In genomic region chr10:117615649-117616048, GRCh38 we compare ENCODE assay signal across 17 cellular contexts.
DNase-seq lines count a peak whose midpoint lies in the region; ATAC-seq and TF ChIP-seq lines count a peak whose summit lies in the region.
"Had no signal": no experiment of that assay in that cellular context is flagged by ENCODE, and none has a peak within 500 bp of the region (broad histone marks: within the 10 kb centered on the region; RNA-seq: fewer than 3 reads in every experiment).

No MANE protein-coding gene starts in this region.

- no peaks in the 10 kb centered on the region for H3K4me1 ChIP-seq in GM23338 (ENCODE audit: insufficient read depth)
- H3K4me1 ChIP-seq: BLaER1 treated with 17β-estradiol and CSF1 and Interleukin-3, amounts not matched to agents 10 nM and 100 nM had no signal

- DNase-seq in GM23338 (ENCODE audit: low spot score): no peak
- DNase-seq in NCI-H69 (lab: John Stamatoyannopoulos, UW): peak; percentile 83
- peak; percentile 64 for DNase-seq in osteocyte (ENCODE audit: extremely low spot score, unreplicated experiment)
- DNase-seq in H7: no peak
- no peak for DNase-seq in SW 1271 (lab: John Stamatoyannopoulos, UW)
- DNase-seq in SIG-M5 (lab: John Stamatoyannopoulos, UW): no peak
- DNase-seq: CD8-positive, alpha-beta T cell; DMS79; GOT3; Karpas-422; NCI-H2107; NCI-H446; NCI-H748 treated with DMSO at 0.1 percent for 48 hours; SHP77 treated with DMSO at 0.1 percent for 48 hours had no signal

- H3K27me3 Mint-ChIP-seq in GM23338 (ENCODE audit: insufficient read depth, low read depth, poor library complexity) (peaks cover 1% of the 10 kb centered on the region), osteocyte (ENCODE audit: unreplicated experiment) (peaks cover 10% of the 10 kb centered on the region)

- H3K27me3 ChIP-seq in GM23338 (ENCODE audit: insufficient read depth) (no peaks in the 10 kb centered on the region), H7 (ENCODE audit: control insufficient read depth, insufficient read depth, low read length) (no peaks in the 10 kb centered on the region)
- H3K27me3 ChIP-seq: BLaER1 treated with 17β-estradiol and CSF1 and Interleukin-3, amounts not matched to agents 10 nM and 100 nM had no signal

- H3K36me3 Mint-ChIP-seq in GM23338 (ENCODE audit: low read depth) (no peaks in the 10 kb centered on the region; the same call in 2 of the 3 replicates), osteocyte (ENCODE audit: unreplicated experiment) (no peaks in the 10 kb centered on the region)
- H3K36me3 Mint-ChIP-seq: CD8-positive, alpha-beta T cell; IgD-negative memory B cell had no signal

- ATAC-seq in GM18511 (IDR thresholded peaks at IDR 0.05; ENCODE audit: unreplicated experiment) (peak; percentile 36), GM23338 (no peak)
- ATAC-seq: CD8-positive, alpha-beta T cell had no signal

- no peak overlapping the region for H3K27ac ChIP-seq in GM23338 (ENCODE audit: low read depth)
- H3K27ac ChIP-seq: BLaER1 treated with 17β-estradiol and CSF1 and Interleukin-3, amounts not matched to agents 10 nM and 100 nM had no signal

- no peaks in the 10 kb centered on the region for H3K9me2 ChIP-seq in GM23338 (ENCODE audit: insufficient read depth)

- TF ChIP-seq CTCF in GM23338 (conservative IDR thresholded peaks at IDR 0.05; ENCODE audit: low read depth in 2 of 2) (no peak), osteocyte (IDR thresholded peaks at IDR 0.05) (no peak)

- no peak overlapping the region for H3K4me3 Mint-ChIP-seq in GM23338
- H3K4me3 Mint-ChIP-seq in osteocyte (ENCODE audit: unreplicated experiment): no peak overlapping the region
- H3K4me3 Mint-ChIP-seq: CD8-positive, alpha-beta T cell; IgD-negative memory B cell had no signal

- H3K9me3 Mint-ChIP-seq in GM23338 (no peaks in the 10 kb centered on the region), osteocyte (ENCODE audit: unreplicated experiment) (no peaks in the 10 kb centered on the region)
- H3K9me3 Mint-ChIP-seq: CD8-positive, alpha-beta T cell; IgD-negative memory B cell had no signal

- H3K4me1 Mint-ChIP-seq in GM23338: peaks cover 1% of the 10 kb centered on the region; the same call in 2 of the 3 replicates
- H3K4me1 Mint-ChIP-seq in osteocyte (ENCODE audit: unreplicated experiment): no peaks in the 10 kb centered on the region

- H3K79me2 ChIP-seq in GM23338 (replicated peaks; ENCODE audit: insufficient read depth): no peaks in the 10 kb centered on the region

- no peaks in the 10 kb centered on the region for H3K36me3 ChIP-seq in GM23338 (ENCODE audit: insufficient read depth)
- H3K36me3 ChIP-seq in H7 (replicated peaks; ENCODE audit: control insufficient read depth, insufficient read depth, low read length): no peaks in the 10 kb centered on the region
- H3K36me3 ChIP-seq: BLaER1 treated with 17β-estradiol and CSF1 and Interleukin-3, amounts not matched to agents 10 nM and 100 nM had no signal

- no peak overlapping the region for H3K4me3 ChIP-seq in GM23338
- H3K4me3 ChIP-seq in H7 (ENCODE audit: insufficient read depth, low read depth, low read length): no peak overlapping the region
- H3K4me3 ChIP-seq: BLaER1 treated with 17β-estradiol and CSF1 and Interleukin-3, amounts not matched to agents 10 nM and 100 nM had no signal

- H3K27ac Mint-ChIP-seq in GM23338 (no peak overlapping the region), osteocyte (ENCODE audit: unreplicated experiment) (no peak overlapping the region)
- H3K27ac Mint-ChIP-seq: CD8-positive, alpha-beta T cell; IgD-negative memory B cell had no signal

- no peak overlapping the region for H3K4me2 ChIP-seq in GM23338
- H3K4me2 ChIP-seq: BLaER1 treated with 17β-estradiol and CSF1 and Interleukin-3, amounts not matched to agents 10 nM and 100 nM had no signal

- H3F3A ChIP-seq in GM23338 (replicated peaks; ENCODE audit: low read depth): no peaks in the 10 kb centered on the region

- 0 out of 2 replicates have a peak overlapping the region, but pooled peaks have one; percentile 2 for H2AFZ ChIP-seq in GM23338

- H4K20me1 ChIP-seq in GM23338 (replicated peaks; ENCODE audit: insufficient read depth): no peaks in the 10 kb centered on the region
- H4K20me1 ChIP-seq: BLaER1 treated with 17β-estradiol and CSF1 and Interleukin-3, amounts not matched to agents 10 nM and 100 nM had no signal

TF ChIP-seq in GM23338, 12 proteins besides CTCF, POLR2A, EP300 and RAD21 (continues in another document):
- no peak for TF ChIP-seq ETS1 (IDR thresholded peaks at IDR 0.05)
- no peak for TF ChIP-seq ZNF462 (CRISPR knock-in tag; IDR thresholded peaks at IDR 0.05)
- TF ChIP-seq ZNF331 (CRISPR knock-in tag; IDR thresholded peaks at IDR 0.05; ENCODE audit: low read depth): no peak
- TF ChIP-seq NANOG (IDR thresholded peaks at IDR 0.05; ENCODE audit: borderline replicate concordance): no peak

Comparison
In these comparisons a context has a peak if more than half of its experiments do, and no peak if none do; other contexts are left out.
1. DNase-seq: peak in NCI-H69 (single experiment) and osteocyte (single experiment); none in GM23338 (single experiment), H7 (single experiment), SW 1271 (0 of 2) and SIG-M5 (single experiment).